In genomic region chr2:234724850-234725249, GRCh38 we compare ENCODE assay signal across 21 cellular contexts.
"Had no signal": no experiment of that assay in that cellular context is flagged by ENCODE, and none has a peak within 500 bp of the region (broad histone marks: within the 10 kb centered on the region; RNA-seq: fewer than 3 reads in every experiment).

No MANE protein-coding gene starts in this region.

- H3K9me3 ChIP-seq: right lobe of liver, thoracic aorta, tibial nerve, upper lobe of right lung, uterus had no signal

- H3K4me3 Mint-ChIP-seq: memory B cell; naive thymus-derived CD8-positive, alpha-beta T cell; stimulated activated naive B cell treated with anti-CD40 and anti-IgM and Interleukin-4, amounts not matched to agents 10 μg/mL and 1 μg/mL and 100 μg/mL, for 72 hours; stimulated activated naive CD8-positive, alpha-beta T cell treated with anti-CD3 and anti-CD28 coated beads, Interleukin-15, Interleukin-2, amounts not matched to agents 100 ng/mL and 50 ng/mL, for 24 hours had no signal

- H3K4me3 ChIP-seq: coronary artery, lung, right lobe of liver, thoracic aorta, tibial nerve, upper lobe of right lung, uterus had no signal

- H3K27me3 ChIP-seq: right lobe of liver, tibial nerve, upper lobe of right lung, uterus had no signal

- H3K4me1 Mint-ChIP-seq: memory B cell; naive thymus-derived CD8-positive, alpha-beta T cell; stimulated activated naive B cell treated with anti-CD40 and anti-IgM and Interleukin-4, amounts not matched to agents 10 μg/mL and 1 μg/mL and 100 μg/mL, for 72 hours had no signal

- DNase-seq: dermis blood vessel endothelial cell; effector memory CD4-positive, alpha-beta T cell; erythroblast; midbrain; naive thymus-derived CD8-positive, alpha-beta T cell; right lobe of liver; small intestine; stimulated activated CD4-positive, alpha-beta T cell treated with anti-CD3 and anti-CD28 coated beads, Interleukin-15, amount 100 ng/mL, for 24 hours; stimulated activated CD4-positive, alpha-beta T cell treated with anti-CD3 and anti-CD28 coated beads, Interleukin-2, amount 100 ng/mL, for 48 hours; stimulated activated naive B cell treated with anti-CD40 and anti-IgM and Interleukin-4, amounts not matched to agents 10 μg/mL and 1 μg/mL and 100 μg/mL, for 72 hours; upper lobe of right lung; uterus had no signal

- H3K9me3 Mint-ChIP-seq: naive thymus-derived CD8-positive, alpha-beta T cell; stimulated activated naive B cell treated with anti-CD40 and anti-IgM and Interleukin-4, amounts not matched to agents 10 μg/mL and 1 μg/mL and 100 μg/mL, for 72 hours; stimulated activated naive CD8-positive, alpha-beta T cell treated with anti-CD3 and anti-CD28 coated beads, Interleukin-15, Interleukin-2, amounts not matched to agents 100 ng/mL and 50 ng/mL, for 24 hours had no signal

- H3K27ac ChIP-seq: coronary artery, parathyroid adenoma, right lobe of liver, thoracic aorta, tibial nerve, upper lobe of right lung, uterus had no signal

- H2AFZ ChIP-seq: parathyroid adenoma had no signal

- H3K9ac ChIP-seq: parathyroid adenoma had no signal

- H3K27ac Mint-ChIP-seq: memory B cell; naive thymus-derived CD8-positive, alpha-beta T cell; progenitor cell of endocrine pancreas; stimulated activated naive B cell treated with anti-CD40 and anti-IgM and Interleukin-4, amounts not matched to agents 10 μg/mL and 1 μg/mL and 100 μg/mL, for 72 hours; stimulated activated naive CD8-positive, alpha-beta T cell treated with anti-CD3 and anti-CD28 coated beads, Interleukin-15, Interleukin-2, amounts not matched to agents 100 ng/mL and 50 ng/mL, for 24 hours had no signal

- H3K4me1 ChIP-seq: parathyroid adenoma, tibial nerve, upper lobe of right lung, uterus had no signal

- ATAC-seq: left lobe of liver; naive thymus-derived CD8-positive, alpha-beta T cell; stimulated activated naive B cell treated with anti-CD40 and anti-IgM and Interleukin-4, amounts not matched to agents 10 μg/mL and 1 μg/mL and 100 μg/mL, for 72 hours; upper lobe of right lung had no signal

- H3K79me2 ChIP-seq: parathyroid adenoma had no signal

- H3K36me3 ChIP-seq: right lobe of liver, thoracic aorta, tibial nerve, upper lobe of right lung, uterus had no signal

- H3K36me3 Mint-ChIP-seq: memory B cell; naive thymus-derived CD8-positive, alpha-beta T cell; stimulated activated naive B cell treated with anti-CD40 and anti-IgM and Interleukin-4, amounts not matched to agents 10 μg/mL and 1 μg/mL and 100 μg/mL, for 72 hours had no signal
